1 cellular context compared by ENCODE assay signal in the genomic region with DNA sequence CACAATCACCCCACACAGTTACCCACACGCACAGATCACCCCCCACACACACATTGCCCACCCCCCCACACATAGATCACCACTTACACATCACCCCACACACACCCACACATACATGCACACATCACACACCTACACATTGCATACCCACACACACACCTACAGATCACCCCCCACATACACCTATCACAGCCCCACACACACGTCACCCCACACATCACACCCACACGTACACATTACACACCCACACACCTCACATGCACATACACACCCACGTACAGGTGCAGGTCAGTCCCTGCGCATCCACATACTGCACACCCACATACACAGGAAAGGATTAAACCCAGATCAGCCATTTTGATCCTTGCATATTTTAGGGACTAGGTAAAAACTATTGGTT.
A peak's percentile ranks its signal among the peaks of the same experiment; 100 is the strongest.
TF ChIP-seq lines count a peak whose summit lies in the region.

No MANE protein-coding gene starts in this region.

TF ChIP-seq in K562, 482 proteins besides CTCF, POLR2A, EP300 and RAD21:
- TF ChIP-seq ETS2 (tag; IDR thresholded peaks at IDR 0.05; ENCODE audit: borderline replicate concordance, poor library complexity, severe bottlenecking) (no peak), POLR2B (IDR thresholded peaks at IDR 0.05; ENCODE audit: low read depth, partially characterized antibody) (peak; percentile 11), CBFA2T3 (IDR thresholded peaks at IDR 0.05) (0 out of 2 replicates have a peak, but pooled peaks have one; percentile 6), TRIM24 (IDR thresholded peaks at IDR 0.05) (no peak), EGR1 (conservative IDR thresholded peaks at IDR 0.05) (peak; percentile 93), FOXM1 (IDR thresholded peaks at IDR 0.05; ENCODE audit: low read depth) (no peak), FOXM1 (CRISPR knock-in tag; IDR thresholded peaks at IDR 0.05; ENCODE audit: low read depth) (no peak)
- TF ChIP-seq, protein P1, sequence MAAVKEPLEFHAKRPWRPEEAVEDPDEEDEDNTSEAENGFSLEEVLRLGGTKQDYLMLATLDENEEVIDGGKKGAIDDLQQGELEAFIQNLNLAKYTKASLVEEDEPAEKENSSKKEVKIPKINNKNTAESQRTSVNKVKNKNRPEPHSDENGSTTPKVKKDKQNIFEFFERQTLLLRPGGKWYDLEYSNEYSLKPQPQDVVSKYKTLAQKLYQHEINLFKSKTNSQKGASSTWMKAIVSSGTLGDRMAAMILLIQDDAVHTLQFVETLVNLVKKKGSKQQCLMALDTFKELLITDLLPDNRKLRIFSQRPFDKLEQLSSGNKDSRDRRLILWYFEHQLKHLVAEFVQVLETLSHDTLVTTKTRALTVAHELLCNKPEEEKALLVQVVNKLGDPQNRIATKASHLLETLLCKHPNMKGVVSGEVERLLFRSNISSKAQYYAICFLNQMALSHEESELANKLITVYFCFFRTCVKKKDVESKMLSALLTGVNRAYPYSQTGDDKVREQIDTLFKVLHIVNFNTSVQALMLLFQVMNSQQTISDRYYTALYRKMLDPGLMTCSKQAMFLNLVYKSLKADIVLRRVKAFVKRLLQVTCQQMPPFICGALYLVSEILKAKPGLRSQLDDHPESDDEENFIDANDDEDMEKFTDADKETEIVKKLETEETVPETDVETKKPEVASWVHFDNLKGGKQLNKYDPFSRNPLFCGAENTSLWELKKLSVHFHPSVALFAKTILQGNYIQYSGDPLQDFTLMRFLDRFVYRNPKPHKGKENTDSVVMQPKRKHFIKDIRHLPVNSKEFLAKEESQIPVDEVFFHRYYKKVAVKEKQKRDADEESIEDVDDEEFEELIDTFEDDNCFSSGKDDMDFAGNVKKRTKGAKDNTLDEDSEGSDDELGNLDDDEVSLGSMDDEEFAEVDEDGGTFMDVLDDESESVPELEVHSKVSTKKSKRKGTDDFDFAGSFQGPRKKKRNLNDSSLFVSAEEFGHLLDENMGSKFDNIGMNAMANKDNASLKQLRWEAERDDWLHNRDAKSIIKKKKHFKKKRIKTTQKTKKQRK (IDR thresholded peaks at IDR 0.05; ENCODE audit: borderline replicate concordance, low read depth, low read length), result no peak
